ENCODE assay signal across 8 cellular contexts in genomic region chr3:141737828-141738635, GRCh38. TPM values are rescaled to one million over a fixed set of nuclear protein-coding genes. Genes with fewer than 3 reads are reported as not detected.
A peak's percentile ranks its signal among the peaks of the same experiment; 100 is the strongest.
DNase-seq lines count a peak whose midpoint lies in the region; FAIRE-seq and TF ChIP-seq lines count a peak whose summit lies in the region.

RNF7 (plus strand) TSS chr3:141738298; CDS start chr3:141738342, 44 bp downstream.

- no peaks in the 10 kb centered on the region; the same call in 1 of the 2 replicates for H3K36me3 ChIP-seq in GM06990 (ENCODE audit: control insufficient read depth, insufficient read depth, low read length)
- H3K36me3 ChIP-seq in neutrophil = peaks cover 6% of the 10 kb centered on the region

- no peaks in the 10 kb centered on the region for H3K27me3 ChIP-seq in GM06990 (replicated peaks; ENCODE audit: control insufficient read depth, insufficient read depth, low read length)
- no peaks in the 10 kb centered on the region for H3K27me3 ChIP-seq in neutrophil

- H3K4me3 ChIP-seq in GM06990 (replicated peaks; ENCODE audit: low read depth, low read length) (peak within 1 kb of the TSS; percentile 84), HFF-Myc (replicated peaks; ENCODE audit: low read depth, low read length) (peak within 1 kb of the TSS; percentile 96), neutrophil (ENCODE audit: low read depth in 1 of 2, low read length in 1 of 2) (peak within 1 kb of the TSS; percentile 75 to 79)

- peaks cover 41 to 44% of the 10 kb centered on the region in 2 experiments for H3K4me1 ChIP-seq in neutrophil (ENCODE audit: control insufficient read depth in 1 of 2, insufficient read depth in 1 of 2, low read depth in 1 of 2, low read length in 1 of 2)

- TF ChIP-seq CTCF in GM06990 (IDR thresholded peaks at IDR 0.05; ENCODE audit: insufficient read depth, low read length, poor library complexity, severe bottlenecking) = peak; percentile 57
- peak; percentile 92 for TF ChIP-seq CTCF in HFF-Myc (IDR thresholded peaks at IDR 0.05; ENCODE audit: low read depth, low read length, missing control alignments)
- peak; percentile 96 for TF ChIP-seq CTCF in neutrophil (IDR thresholded peaks at IDR 0.05)

- H3K9me3 ChIP-seq in neutrophil = no peaks in the 10 kb centered on the region

- DNase-seq in GM06990 (ENCODE audit: extremely low read depth, insufficient read length) (peak; percentile 99), HFF-Myc (ENCODE audit: extremely low read depth, low read depth) (peak; percentile 84), MV-4-11 (lab: John Stamatoyannopoulos, UW) (peak; percentile 94), SK-MEL-5 (ENCODE audit: low read depth, low spot score) (peak; percentile 96), frontal cortex (ENCODE audit: low spot score in 2 of 2) (peak; percentile 88 to 92), substantia nigra (lab: John Stamatoyannopoulos, UW) (peak; percentile 43 to 99 (median 89))
- DNase-seq in activated naive CD4-positive, alpha-beta T cell treated with Interleukin-2 at 50 U/mL for 16 hours = peak; percentile 98

- no peak for FAIRE-seq in frontal cortex (lab: Jason Lieb, UNC)

- H3K27ac ChIP-seq in neutrophil (peak within 1 kb of the TSS; percentile 90), substantia nigra (ENCODE audit: low read depth, low read length, poor library complexity, severe bottlenecking) (peak within 1 kb of the TSS; percentile 88)

- in situ Hi-C loops in SK-MEL-5 (cut with HindIII; ENCODE audit: low pct_unique_long_range_greater_than_20kb, low sequenced_read_pairs) = no loop called here

RNA-seq across cellular contexts. Expression of gene RNF7, which starts in this region (rescaled TPM):
- total RNA-seq in SK-MEL-5 (2014; rRNA removed; shearing (Covaris generic)) = 75.3 and 77.7 TPM in 2 replicates
- polyA plus RNA-seq in SK-MEL-5 (2015; cell fraction: cytosol; rRNA removed) = 55.3 and 60.0 TPM in 2 replicates
- 10.8 and 28.5 TPM in 2 replicates for polyA plus RNA-seq in SK-MEL-5 (2015; cell fraction: nucleus; rRNA removed)
- 39.9 TPM for total RNA-seq in frontal cortex

Comparison
In these comparisons a context has a peak if more than half of its experiments do, and no peak if none do; other contexts are left out.
1. Peak in every context shown above with its lines: DNase-seq, H3K4me3 ChIP-seq and H3K27ac ChIP-seq.